ENCODE assay signal across 10 cellular contexts in genomic region chr1:31981976-31982375, GRCh38. TPM values are rescaled to one million over a fixed set of nuclear protein-coding genes. Genes with fewer than 3 reads are reported as not detected.
DNase-seq lines count a peak whose midpoint lies in the region; ATAC-seq and TF ChIP-seq lines count a peak whose summit lies in the region.
"Had no signal": no experiment of that assay in that cellular context is flagged by ENCODE, and none has a peak within 500 bp of the region (broad histone marks: within the 10 kb centered on the region; RNA-seq: fewer than 3 reads in every experiment).

No MANE protein-coding gene starts in this region.

- H3K23ac ChIP-seq in IMR-90 (ENCODE audit: low read depth, low read length) = no peak overlapping the region
- no peak overlapping the region for H3K23ac ChIP-seq in neuronal stem cell (ENCODE audit: low read depth, low read length, poor library complexity)

- CTCF ChIA-PET in CD4-positive, alpha-beta memory T cell (lab: Charles Lee; ENCODE audit: partially characterized antibody) = interaction anchor here (1.5 kb wide), 1 partner anchor 22 kb away, joined by 4 read pairs; no protein-coding TSS in a partner anchor
- CTCF ChIA-PET in IMR-90 (lab: Yijun Ruan, JAX) (no interaction called here), WTC11 (lab: Charles Lee) (interaction anchor here (1.2 to 1.9 kb wide), 2 partner anchors 18 to 22 kb away, joined by 3 to 9 read pairs; no protein-coding TSS in a partner anchor)

- H3K18ac ChIP-seq in IMR-90 (ENCODE audit: low read depth, low read length) = no peak overlapping the region
- no peak overlapping the region for H3K18ac ChIP-seq in neuronal stem cell (ENCODE audit: low read length)

- H3K9me3 ChIP-seq in CD4-positive, alpha-beta memory T cell (ENCODE audit: control insufficient read depth in 1 of 2, low read length in 2 of 2) = no peaks in the 10 kb centered on the region
- H3K9me3 ChIP-seq in IMR-90 (ENCODE audit: control insufficient read depth, insufficient read depth, low read length) = no peaks in the 10 kb centered on the region
- H3K9me3 ChIP-seq in neuronal stem cell (replicated peaks in 1 of 2; ENCODE audit: control insufficient read depth in 2 of 2, insufficient read depth in 1 of 2, low read depth in 1 of 2, low read length in 2 of 2) = no peaks in the 10 kb centered on the region
- H3K9me3 ChIP-seq: suprapubic skin had no signal

- H3K4me1 Mint-ChIP-seq in CD4-positive, alpha-beta memory T cell = peaks cover 40 to 59% (median 48%) of the 10 kb centered on the region in 4 donors
- H3K4me1 Mint-ChIP-seq in immature natural killer cell = peaks cover 58 to 59% of the 10 kb centered on the region in 2 donors
- peaks cover 27% of the 10 kb centered on the region for H3K4me1 Mint-ChIP-seq in WTC11

- no peaks in the 10 kb centered on the region for H3K36me3 Mint-ChIP-seq in CD4-positive, alpha-beta memory T cell
- no peaks in the 10 kb centered on the region for H3K36me3 Mint-ChIP-seq in immature natural killer cell
- no peaks in the 10 kb centered on the region for H3K36me3 Mint-ChIP-seq in WTC11

- no peaks in the 10 kb centered on the region for H3K27me3 Mint-ChIP-seq in CD4-positive, alpha-beta memory T cell
- H3K27me3 Mint-ChIP-seq in immature natural killer cell (ENCODE audit: low read depth in 3 of 3) (peaks cover 0 to 12% (median 9%) of the 10 kb centered on the region in 3 donors), WTC11 (ENCODE audit: low read depth) (no peaks in the 10 kb centered on the region)

- H2BK120ac ChIP-seq in IMR-90 (ENCODE audit: low read depth, low read length) (no peak overlapping the region), neuronal stem cell (ENCODE audit: low read depth, low read length) (no peak overlapping the region)

- POLR2A ChIA-PET in CD4-positive, alpha-beta memory T cell (lab: Charles Lee; ENCODE audit: partially characterized antibody) = interaction anchor here (1.2 to 5.6 kb wide), 8 partner anchors 9 to 90 kb away, joined by 3 to 40 read pairs (median 5); partner anchors contain the start of genes KHDRBS1, PTP4A2 and TMEM39B
- POLR2A ChIA-PET in IMR-90 (lab: Charles Lee; ENCODE audit: unreplicated experiment) (no interaction called here), WTC11 (lab: Charles Lee) (no interaction called here)

- no peak for ATAC-seq in IMR-90 (ENCODE audit: low read depth)
- ATAC-seq in WTC11 = no peak
- ATAC-seq: left colon had no signal

- BruUV-seq in IMR-90 (replicated peaks; lab: Mats Ljungman, UMichigan) = no TSS peak

- H3K14ac ChIP-seq in IMR-90 (replicated peaks; ENCODE audit: low read depth, low read length) (no peak overlapping the region), neuronal stem cell (ENCODE audit: low read length) (no peak overlapping the region)

- no peak overlapping the region for H2AK5ac ChIP-seq in IMR-90 (ENCODE audit: low read depth, low read length)
- no peak overlapping the region for H2AK5ac ChIP-seq in neuronal stem cell (ENCODE audit: low read depth, low read length)

- H3K27ac ChIP-seq in CD4-positive, alpha-beta memory T cell (ENCODE audit: low read depth, low read length) = peak overlapping the region; percentile 47
- H3K27ac ChIP-seq in IMR-90 (ENCODE audit: insufficient read depth, low read length) (no peak overlapping the region), neuronal stem cell (replicated peaks; ENCODE audit: low read length) (no peak overlapping the region)
- H3K27ac ChIP-seq: suprapubic skin had no signal

- no CpG with 5 or more reads among the region's 3 CpGs for WGBS in IMR-90 (ENCODE audit: extremely low coverage in 2 of 2, insufficient read length in 1 of 2), 2 experiments
- WGBS in neuronal stem cell (ENCODE audit: extremely low coverage in 2 of 2, insufficient read length in 2 of 2, insufficient replicate concordance in 1 of 2), 2 donors = no CpG with 5 or more reads among the region's 3 CpGs

- in situ Hi-C loops in IMR-90 (cut with MboI; ENCODE audit: low sequenced_read_pairs) = loop anchor here (25.0 kb wide), 1 partner anchor 95 kb away; no protein-coding TSS in a partner anchor

- H4K5ac ChIP-seq in IMR-90 (ENCODE audit: low read depth, low read length) = no peak overlapping the region

- H3K9me3 Mint-ChIP-seq in CD4-positive, alpha-beta memory T cell = no peaks in the 10 kb centered on the region
- H3K9me3 Mint-ChIP-seq in immature natural killer cell (no peaks in the 10 kb centered on the region), WTC11 (peaks cover 6% of the 10 kb centered on the region)

- no peak overlapping the region for H4K8ac ChIP-seq in IMR-90 (ENCODE audit: low read depth in 2 of 2, low read length in 2 of 2)
- no peak overlapping the region for H4K8ac ChIP-seq in neuronal stem cell (ENCODE audit: low read depth, low read length)

- H3K4me2 ChIP-seq in IMR-90 (ENCODE audit: low read depth, low read length) = no peak overlapping the region
- H3K4me2 ChIP-seq in neuronal stem cell (ENCODE audit: insufficient read depth, low read length, poor library complexity, severe bottlenecking) = no peak overlapping the region

- peak; percentile 57 to 79 (median 70) for DNase-seq in CD4-positive, alpha-beta memory T cell
- no peak for DNase-seq in IMR-90
- DNase-seq in T-helper 9 cell = peak; percentile 7
- DNase-seq in immature natural killer cell = peak; percentile 54 to 64 (median 62)
- DNase-seq in C1 segment of cervical spinal cord (lab: John Stamatoyannopoulos, UW) = no peak
- no peak for DNase-seq in WTC11 (ENCODE audit: low spot score)
- no peak for DNase-seq in neuronal stem cell (ENCODE audit: low spot score)
- DNase-seq in NCI-H510A (lab: John Stamatoyannopoulos, UW) = no peak
- DNase-seq: left colon had no signal

- H2BK15ac ChIP-seq in IMR-90 (ENCODE audit: low read depth, low read length) (no peak overlapping the region), neuronal stem cell (ENCODE audit: low read length) (no peak overlapping the region)

- H3K4me1 ChIP-seq in CD4-positive, alpha-beta memory T cell (ENCODE audit: insufficient read depth, low read length) = peaks cover 56% of the 10 kb centered on the region
- H3K4me1 ChIP-seq in IMR-90 (ENCODE audit: control insufficient read depth, insufficient read depth, low read length) = peaks cover 9% of the 10 kb centered on the region
- H3K4me1 ChIP-seq in neuronal stem cell (ENCODE audit: control insufficient read depth in 2 of 2, insufficient read depth in 1 of 2, low read depth in 1 of 2, low read length in 2 of 2) = peaks cover 6 to 10% of the 10 kb centered on the region in 2 donors

- no peak overlapping the region for H4K91ac ChIP-seq in IMR-90 (ENCODE audit: insufficient read depth, low read depth, low read length)
- H4K91ac ChIP-seq in neuronal stem cell (ENCODE audit: low read depth, low read length, poor library complexity) = no peak overlapping the region

- H3K9ac ChIP-seq in IMR-90 (ENCODE audit: low read depth, low read length) = no peak overlapping the region
- no peak overlapping the region for H3K9ac ChIP-seq in neuronal stem cell (ENCODE audit: low read depth, low read length, poor library complexity)

- no peaks in the 10 kb centered on the region for H3K27me3 ChIP-seq in CD4-positive, alpha-beta memory T cell (ENCODE audit: insufficient read depth, low read length)
- no peaks in the 10 kb centered on the region for H3K27me3 ChIP-seq in IMR-90 (ENCODE audit: control insufficient read depth, insufficient read depth, low read length)
- peaks cover 0 to 3% (median 0%) of the 10 kb centered on the region in 3 experiments for H3K27me3 ChIP-seq in neuronal stem cell (ENCODE audit: control insufficient read depth in 3 of 3, insufficient read depth in 3 of 3, low read depth in 1 of 3, low read length in 3 of 3)
- H3K27me3 ChIP-seq: suprapubic skin had no signal

- H3K9me1 ChIP-seq in IMR-90 (ENCODE audit: insufficient read depth, low read length) = peaks cover 7% of the 10 kb centered on the region; the same call in 1 of the 2 replicates

- dilution Hi-C loops in IMR-90 (cut with HindIII; ENCODE audit: low sequenced_read_pairs, unreplicated experiment) = no loop called here

- H3K36me3 ChIP-seq in CD4-positive, alpha-beta memory T cell (ENCODE audit: insufficient read depth, low read length) = no peaks in the 10 kb centered on the region
- H3K36me3 ChIP-seq in IMR-90 (ENCODE audit: control insufficient read depth, insufficient read depth, low read length) (no peaks in the 10 kb centered on the region), neuronal stem cell (replicated peaks in 1 of 2; ENCODE audit: control insufficient read depth in 2 of 2, insufficient read depth in 2 of 2, low read length in 2 of 2) (no peaks in the 10 kb centered on the region)
- H3K36me3 ChIP-seq: suprapubic skin had no signal

- H2BK12ac ChIP-seq in neuronal stem cell (ENCODE audit: low read length) = no peak overlapping the region

- no peaks in the 10 kb centered on the region for H3K79me1 ChIP-seq in IMR-90 (ENCODE audit: low read depth in 1 of 2, low read length in 2 of 2)
- H3K79me1 ChIP-seq in neuronal stem cell (ENCODE audit: low read depth, low read length) = no peaks in the 10 kb centered on the region

- no peak for TF ChIP-seq POLR2A in IMR-90 (IDR thresholded peaks at IDR 0.05; ENCODE audit: low read depth, low read length)

- H3K4me3 ChIP-seq in CD4-positive, alpha-beta memory T cell (ENCODE audit: low read length in 2 of 2) = peak overlapping the region in 1 of 2 donors; percentile 3
- H3K4me3 ChIP-seq in IMR-90 (ENCODE audit: insufficient read depth, low read depth, low read length) (no peak overlapping the region), neuronal stem cell (ENCODE audit: low read length in 2 of 2) (no peak overlapping the region)
- H3K4me3 ChIP-seq: suprapubic skin had no signal

- intact Hi-C loops in CD4-positive, alpha-beta memory T cell (cut with micrococcal nuclease) = no loop called here
- intact Hi-C loops in IMR-90 (cut with micrococcal nuclease) = no loop called here

- no peak overlapping the region for H3K56ac ChIP-seq in IMR-90 (ENCODE audit: extremely low read depth, insufficient read depth, low read length)

- H2BK5ac ChIP-seq in IMR-90 (ENCODE audit: low read depth, low read length, poor library complexity, severe bottlenecking) (no peak overlapping the region), neuronal stem cell (ENCODE audit: low read length) (no peak overlapping the region)

- TF ChIP-seq CTCF in IMR-90 (conservative IDR thresholded peaks at IDR 0.05; ENCODE audit: low read depth, low read length) (no peak), WTC11 (IDR thresholded peaks at IDR 0.05) (no peak)

- H3K27ac Mint-ChIP-seq in CD4-positive, alpha-beta memory T cell = peak overlapping the region; percentile 79 to 95 (median 86)
- H3K27ac Mint-ChIP-seq in immature natural killer cell (peak overlapping the region; percentile 86 to 95 (median 90)), WTC11 (no peak overlapping the region)

- H2BK20ac ChIP-seq in IMR-90 (ENCODE audit: low read depth, low read length) = no peak overlapping the region

- H2AK9ac ChIP-seq in IMR-90 (replicated peaks; ENCODE audit: low read depth, low read length, poor library complexity) = no peak overlapping the region

- H4K20me1 ChIP-seq in IMR-90 (ENCODE audit: insufficient read depth, low read length) = no peaks in the 10 kb centered on the region; the same call in 1 of the 2 replicates

- TF ChIP-seq RAD21 in IMR-90 (IDR thresholded peaks at IDR 0.05; ENCODE audit: low read length) = no peak

- no peak overlapping the region for H3K4ac ChIP-seq in IMR-90 (ENCODE audit: low read depth, low read length)
- no peak overlapping the region for H3K4ac ChIP-seq in neuronal stem cell (ENCODE audit: low read length)

- H3K4me3 Mint-ChIP-seq in CD4-positive, alpha-beta memory T cell = peak overlapping the region; percentile 61 to 87 (median 74)
- H3K4me3 Mint-ChIP-seq in immature natural killer cell = peak overlapping the region; percentile 61 to 83 (median 81)
- no peak overlapping the region for H3K4me3 Mint-ChIP-seq in WTC11

- no peak overlapping the region for H2AFZ ChIP-seq in IMR-90 (replicated peaks; ENCODE audit: low read length, poor library complexity)
- H2AFZ ChIP-seq in neuronal stem cell (ENCODE audit: low read length) = no peak overlapping the region

RNA-seq across cellular contexts. Expression of gene KHDRBS1, which starts 31.7 kb away (rescaled TPM):
- total RNA-seq in CD4-positive, alpha-beta memory T cell = 100 to 1,000 TPM; 114 to 122 TPM
- 100 to 1,000 TPM in 1 of 2 donors, 10 to 100 TPM in 1; 70.8 to 116 TPM for polyA plus RNA-seq in CD4-positive, alpha-beta memory T cell
- 33.7 and 39.7 TPM in 2 replicates for total RNA-seq in IMR-90 (2012; rRNA removed)
- polyA plus RNA-seq in IMR-90 (2012; rRNA removed) = 52.6 and 67.6 TPM in 2 replicates
- polyA plus RNA-seq in IMR-90 (2012; cell fraction: cytosol; rRNA removed) = 40.2 and 51.4 TPM in 2 replicates
- polyA plus RNA-seq in IMR-90 (2012; cell fraction: nucleus; rRNA removed; ENCODE audit: low replicate concordance) = 41.3 and 49.0 TPM in 2 replicates
- 100 to 1,000 TPM in 1 of 3 donors, 10 to 100 TPM in 2; 74.0 to 121 (median 86.1) TPM for polyA plus RNA-seq in immature natural killer cell
- total RNA-seq in WTC11 (2021) = 254 to 264 TPM (median 256 TPM) in 3 replicates
- 280 TPM for polyA plus RNA-seq in neuronal stem cell (2013, experiment 1 of 2)
- 296 TPM for polyA plus RNA-seq in neuronal stem cell (2013, experiment 2 of 2)

RNA-seq across cellular contexts. Expression of gene PTP4A2, which starts 43.8 kb away (rescaled TPM):
- 100 to 1,000 TPM; 254 to 276 TPM for total RNA-seq in CD4-positive, alpha-beta memory T cell
- 100 to 1,000 TPM; 401 to 529 TPM for polyA plus RNA-seq in CD4-positive, alpha-beta memory T cell
- total RNA-seq in IMR-90 (2012; rRNA removed) = 328 and 537 TPM in 2 replicates
- 99.8 and 135 TPM in 2 replicates for polyA plus RNA-seq in IMR-90 (2012; rRNA removed)
- polyA plus RNA-seq in IMR-90 (2012; cell fraction: cytosol; rRNA removed) = 19.3 and 45.6 TPM in 2 replicates
- polyA plus RNA-seq in IMR-90 (2012; cell fraction: nucleus; rRNA removed; ENCODE audit: low replicate concordance) = 5.8 and 62.3 TPM in 2 replicates
- 100 to 1,000 TPM; 300 to 552 (median 460) TPM for polyA plus RNA-seq in immature natural killer cell
- total RNA-seq in WTC11 (2021) = 147 to 172 TPM (median 150 TPM) in 3 replicates
- 306 TPM for polyA plus RNA-seq in neuronal stem cell (2013, experiment 1 of 2)
- polyA plus RNA-seq in neuronal stem cell (2013, experiment 2 of 2) = 334 TPM

Comparison
In these comparisons a context has a peak if more than half of its experiments do, and no peak if none do; other contexts are left out.
1. DNase-seq: peak in CD4-positive, alpha-beta memory T cell (5 of 5), T-helper 9 cell (single experiment) and immature natural killer cell (3 of 3); none in IMR-90 (single experiment), C1 segment of cervical spinal cord (0 of 14), WTC11 (single experiment), neuronal stem cell (single experiment) and NCI-H510A (single experiment).